ENCODE assay signal across 2 cellular contexts in genomic region chr2:233312874-233313273, GRCh38.
TF ChIP-seq lines count a peak whose summit lies in the region.

No MANE protein-coding gene starts in this region.

TF ChIP-seq in HepG2, 621 proteins besides CTCF, POLR2A, EP300 and RAD21:
- TF ChIP-seq ZBTB20 (CRISPR knock-in tag; IDR thresholded peaks at IDR 0.05; ENCODE audit: borderline replicate concordance, low read depth) (no peak), SMAD9 (CRISPR knock-in tag; IDR thresholded peaks at IDR 0.05) (no peak), CERS6 (CRISPR knock-in tag; IDR thresholded peaks at IDR 0.05) (no peak), PHF21A (CRISPR knock-in tag; IDR thresholded peaks at IDR 0.05) (no peak), ZFP41 (CRISPR knock-in tag; IDR thresholded peaks at IDR 0.05; ENCODE audit: borderline replicate concordance) (no peak), SMAD1 (CRISPR knock-in tag; IDR thresholded peaks at IDR 0.05; ENCODE audit: borderline replicate concordance, low read depth) (no peak), HNF4A (CRISPR knock-in tag; IDR thresholded peaks at IDR 0.05) (no peak), THAP11 (CRISPR knock-in tag; IDR thresholded peaks at IDR 0.05) (no peak), ZNF766 (CRISPR knock-in tag; IDR thresholded peaks at IDR 0.05; ENCODE audit: borderline replicate concordance) (no peak), YY1 (IDR thresholded peaks at IDR 0.05; ENCODE audit: insufficient read depth, insufficient replicate concordance, low read depth, low read length) (no peak), ZNF354B (CRISPR knock-in tag; IDR thresholded peaks at IDR 0.05) (no peak), ZNF770 (CRISPR knock-in tag; IDR thresholded peaks at IDR 0.05) (no peak), ZNF280D (CRISPR knock-in tag; IDR thresholded peaks at IDR 0.05) (no peak), ZBTB39 (CRISPR knock-in tag; IDR thresholded peaks at IDR 0.05) (no peak), ELF3 (CRISPR knock-in tag; IDR thresholded peaks at IDR 0.05) (no peak), ZNF20 (CRISPR knock-in tag; IDR thresholded peaks at IDR 0.05) (no peak), PHF20 (CRISPR knock-in tag; IDR thresholded peaks at IDR 0.05) (no peak)

TF ChIP-seq in GM12878, 131 proteins besides CTCF, POLR2A, EP300 and RAD21:
- TF ChIP-seq JUNB (IDR thresholded peaks at IDR 0.05) (no peak), ASH2L (IDR thresholded peaks at IDR 0.05; ENCODE audit: borderline replicate concordance, low read depth) (no peak), EZH2 (IDR thresholded peaks at IDR 0.05; ENCODE audit: borderline replicate concordance, control insufficient read depth, low read depth, low read length) (no peak), POLR2AphosphoS5 (IDR thresholded peaks at IDR 0.05; ENCODE audit: low read length) (no peak), SMAD5 (IDR thresholded peaks at IDR 0.05; ENCODE audit: low read depth) (no peak), HDAC6 (IDR thresholded peaks at IDR 0.05; ENCODE audit: unreplicated experiment) (no peak), IRF4 (IDR thresholded peaks at IDR 0.05; ENCODE audit: low read depth, low read length) (no peak), PKNOX1 (IDR thresholded peaks at IDR 0.05) (peak; percentile 58), ZZZ3 (IDR thresholded peaks at IDR 0.05; ENCODE audit: control insufficient read depth, insufficient read length, low read depth) (no peak)
